In genomic region chr16:82580293-82580900, GRCh38 we compare ENCODE assay signal across 8 cellular contexts. TPM values are rescaled to one million over a fixed set of nuclear protein-coding genes. Genes with fewer than 3 reads are reported as not detected.
DNase-seq lines count a peak whose midpoint lies in the region; ATAC-seq and TF ChIP-seq lines count a peak whose summit lies in the region.

No MANE protein-coding gene starts in this region.

- TF ChIP-seq CTCF in AG10803 (conservative IDR thresholded peaks at IDR 0.05; ENCODE audit: low read length) (peak; percentile 43), VCaP (conservative IDR thresholded peaks at IDR 0.05) (peak; percentile 76)

- H3K4me3 Mint-ChIP-seq in activated T-helper 17 cell treated with anti-CD3 and anti-CD28 coated beads, Interleukin-2, amount 50 U/mL, for 72 hours = no peak overlapping the region

- no peaks in the 10 kb centered on the region for H3K4me1 Mint-ChIP-seq in activated T-helper 17 cell treated with anti-CD3 and anti-CD28 coated beads, Interleukin-2, amount 50 U/mL, for 72 hours

- no peaks in the 10 kb centered on the region for H3K9me3 Mint-ChIP-seq in activated T-helper 17 cell treated with anti-CD3 and anti-CD28 coated beads, Interleukin-2, amount 50 U/mL, for 72 hours

- H3K4me3 ChIP-seq in AG10803 (ENCODE audit: low read length) = no peak overlapping the region

- H3K27ac Mint-ChIP-seq in activated T-helper 17 cell treated with anti-CD3 and anti-CD28 coated beads, Interleukin-2, amount 50 U/mL, for 72 hours = no peak overlapping the region

- no peaks in the 10 kb centered on the region for H3K36me3 Mint-ChIP-seq in activated T-helper 17 cell treated with anti-CD3 and anti-CD28 coated beads, Interleukin-2, amount 50 U/mL, for 72 hours (ENCODE audit: low read depth)

- ATAC-seq in HG02981 (IDR thresholded peaks at IDR 0.05; ENCODE audit: unreplicated experiment) = no peak
- ATAC-seq in activated T-helper 17 cell treated with anti-CD3 and anti-CD28 coated beads, Interleukin-2, amount 50 U/mL, for 72 hours (replicated peaks) = no peak
- ATAC-seq in HG03378 (IDR thresholded peaks at IDR 0.05; ENCODE audit: unreplicated experiment) = no peak

- H3K27me3 Mint-ChIP-seq in activated T-helper 17 cell treated with anti-CD3 and anti-CD28 coated beads, Interleukin-2, amount 50 U/mL, for 72 hours = peaks cover 15% of the 10 kb centered on the region

- H3K27ac ChIP-seq in VCaP = no peak overlapping the region

- peak; percentile 29 for DNase-seq in AG10803 (ENCODE audit: low read depth)
- DNase-seq in HT-29 (ENCODE audit: low spot score) = peak; percentile 34
- DNase-seq in kidney tubule cell (ENCODE audit: low spot score) = peak; percentile 23
- no peak for DNase-seq in epidermal melanocyte (ENCODE audit: insufficient read length, low spot score)

RNA-seq across cellular contexts. Expression of gene CDH13, which starts 46.4 kb away (rescaled TPM):
- total RNA-seq in HT-29 (2014; rRNA removed; shearing (Covaris generic)) = not detected in 2 replicates
- not detected for total RNA-seq in activated T-helper 17 cell treated with anti-CD3 and anti-CD28 coated beads, Interleukin-2, amount 50 U/mL, for 72 hours
